16 cellular contexts compared by ENCODE assay signal in the genomic region with DNA sequence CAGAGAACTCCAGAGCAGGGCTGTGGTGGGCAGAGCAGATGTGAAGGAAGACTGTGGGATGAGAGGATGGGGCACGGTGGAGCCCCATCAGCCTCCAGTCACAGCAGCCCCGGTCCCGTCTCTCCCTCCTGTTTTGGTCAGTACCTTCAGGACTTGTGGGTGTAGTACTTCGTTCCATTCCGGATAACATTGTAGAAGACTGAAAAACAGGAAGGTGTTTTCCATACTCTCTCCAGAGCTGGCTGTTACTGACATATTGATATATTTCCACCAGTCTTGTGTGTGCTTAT. TPM values are rescaled to one million over a fixed set of nuclear protein-coding genes. Genes with fewer than 3 reads are reported as not detected.
A peak's percentile ranks its signal among the peaks of the same experiment; 100 is the strongest.
DNase-seq lines count a peak whose midpoint lies in the region; ATAC-seq, FAIRE-seq and TF ChIP-seq lines count a peak whose summit lies in the region.
"Had no signal": no experiment of that assay in that cellular context is flagged by ENCODE, and none has a peak within 500 bp of the region (broad histone marks: within the 10 kb centered on the region; RNA-seq: fewer than 3 reads in every experiment).

No MANE protein-coding gene starts in this region.

- peak overlapping the region; percentile 53 for H3K27ac Mint-ChIP-seq in activated CD4-positive, alpha-beta memory T cell treated with anti-CD3 and anti-CD28 coated beads, Interleukin-2, amount 10 ng/mL, durations not matched to agents 7 days and 5 days
- no peak overlapping the region for H3K27ac Mint-ChIP-seq in activated CD4-positive, alpha-beta memory T cell treated with anti-CD3 and anti-CD28 coated beads for 36 hours
- peak overlapping the region; percentile 84 to 89 for H3K27ac Mint-ChIP-seq in T-cell

- peaks cover 44% of the 10 kb centered on the region for H3F3A ChIP-seq in smooth muscle cell (ENCODE audit: low read depth)

- no peaks in the 10 kb centered on the region for H3K9me3 ChIP-seq in endothelial cell of umbilical vein (replicated peaks; ENCODE audit: control insufficient read depth, insufficient read depth, low read length)
- H3K9me3 ChIP-seq in smooth muscle cell (replicated peaks; ENCODE audit: low read depth), result no peaks in the 10 kb centered on the region
- H3K9me3 ChIP-seq: ovary, testis had no signal

- H3K27me3 ChIP-seq in endothelial cell of umbilical vein (ENCODE audit: control insufficient read depth in 2 of 2, insufficient read depth in 2 of 2, low read length in 2 of 2) (no peaks in the 10 kb centered on the region), smooth muscle cell (ENCODE audit: low read depth) (no peaks in the 10 kb centered on the region)
- H3K27me3 ChIP-seq: ovary, testis had no signal

- 86% methylated on average over 4 of the region's 5 CpGs for WGBS in smooth muscle cell (ENCODE audit: low lambda C conversion rate)

- H3K4me3 Mint-ChIP-seq in activated CD4-positive, alpha-beta memory T cell treated with anti-CD3 and anti-CD28 coated beads, Interleukin-2, amount 10 ng/mL, durations not matched to agents 7 days and 5 days, result no peak overlapping the region
- no peak overlapping the region for H3K4me3 Mint-ChIP-seq in activated CD4-positive, alpha-beta memory T cell treated with anti-CD3 and anti-CD28 coated beads for 36 hours
- H3K4me3 Mint-ChIP-seq in T-cell, result peak overlapping the region in 2 of 3 donors; percentile 0 to 51
- H3K4me3 Mint-ChIP-seq: activated CD4-positive, alpha-beta T cell treated with anti-CD3 and anti-CD28 coated beads for 36 hours had no signal

- H3K27ac ChIP-seq in endothelial cell of umbilical vein (ENCODE audit: insufficient read depth, low read depth, low read length) (no peak overlapping the region), smooth muscle cell (ENCODE audit: low read depth) (peak overlapping the region; percentile 98)
- H3K27ac ChIP-seq: testis had no signal

- ATAC-seq in T-cell (replicated peaks in 1 of 4), result no peak
- no peak for ATAC-seq in HG03139 (IDR thresholded peaks at IDR 0.05; ENCODE audit: unreplicated experiment)
- no peak for ATAC-seq in HG03342 (IDR thresholded peaks at IDR 0.05; ENCODE audit: unreplicated experiment)

- H3K9me1 ChIP-seq in endothelial cell of umbilical vein (replicated peaks; ENCODE audit: control insufficient read depth, extremely low read depth, insufficient read depth, low read length), result no peaks in the 10 kb centered on the region

- H3K4me1 ChIP-seq in endothelial cell of umbilical vein (ENCODE audit: control insufficient read depth, extremely low read depth, insufficient read depth, low read length) (peaks cover 55% of the 10 kb centered on the region), smooth muscle cell (ENCODE audit: low read depth) (peaks cover 23% of the 10 kb centered on the region)

- dilution Hi-C loops in endothelial cell of umbilical vein (cut with MboI; ENCODE audit: extremely low pct_ligation_motif_present, low sequenced_read_pairs), result no loop called here

- peak; percentile 29 for TF ChIP-seq POLR2A in endothelial cell of umbilical vein (IDR thresholded peaks at IDR 0.05; ENCODE audit: low read depth, low read length)

- no peaks in the 10 kb centered on the region for H3K27me3 Mint-ChIP-seq in activated CD4-positive, alpha-beta memory T cell treated with anti-CD3 and anti-CD28 coated beads, Interleukin-2, amount 10 ng/mL, durations not matched to agents 7 days and 5 days
- no peaks in the 10 kb centered on the region for H3K27me3 Mint-ChIP-seq in activated CD4-positive, alpha-beta memory T cell treated with anti-CD3 and anti-CD28 coated beads for 36 hours
- no peaks in the 10 kb centered on the region for H3K27me3 Mint-ChIP-seq in T-cell
- H3K27me3 Mint-ChIP-seq: activated CD4-positive, alpha-beta T cell treated with anti-CD3 and anti-CD28 coated beads for 36 hours had no signal

- H3K36me3 ChIP-seq in endothelial cell of umbilical vein (ENCODE audit: control insufficient read depth in 2 of 2, extremely low read depth in 1 of 2, insufficient read depth in 2 of 2, low read length in 2 of 2) (peaks cover 3 to 4% of the 10 kb centered on the region in 2 experiments), smooth muscle cell (ENCODE audit: low read depth) (no peaks in the 10 kb centered on the region)
- H3K36me3 ChIP-seq: ovary had no signal

- BruUV-seq in endothelial cell of umbilical vein (replicated peaks; lab: Mats Ljungman, UMichigan), result no TSS peak

- H3K4me3 ChIP-seq in endothelial cell of umbilical vein (replicated peaks in 1 of 3; ENCODE audit: insufficient read depth in 1 of 3, low read depth in 1 of 3, low read length in 3 of 3), result no peak overlapping the region
- H3K4me3 ChIP-seq in smooth muscle cell, result no peak overlapping the region
- H3K4me3 ChIP-seq: coronary artery, lung, ovary, testis had no signal

- CTCF ChIA-PET in activated CD4-positive, alpha-beta memory T cell treated with anti-CD3 and anti-CD28 coated beads, Interleukin-2, amount 10 ng/mL, durations not matched to agents 7 days and 5 days (lab: Charles Lee), result no interaction called here
- CTCF ChIA-PET in activated CD4-positive, alpha-beta memory T cell treated with anti-CD3 and anti-CD28 coated beads for 36 hours (lab: Charles Lee), result interaction anchor here (1.2 to 3.9 kb wide), 4 partner anchors 10 to 42 kb away, joined by 4 to 21 read pairs (median 6); a partner anchor contains a TSS
- CTCF ChIA-PET in T-cell (lab: Charles Lee) (interaction anchor here in 1 of 2 donors (0.6 kb wide), 1 partner anchor 15 kb away, joined by 3 read pairs; a partner anchor contains a TSS), endothelial cell of umbilical vein (lab: Charles Lee) (interaction anchor here (2.1 kb wide), 1 partner anchor 41 kb away, joined by 6 read pairs; no protein-coding TSS in a partner anchor)

- intact Hi-C loops in activated CD4-positive, alpha-beta memory T cell treated with anti-CD3 and anti-CD28 coated beads for 36 hours (cut with micrococcal nuclease), result loop anchor here (1.0 to 2.0 kb wide), 2 partner anchors 14 to 29 kb away; no protein-coding TSS in a partner anchor
- intact Hi-C loops in endothelial cell of umbilical vein (cut with micrococcal nuclease), result no loop called here

- peaks cover 65% of the 10 kb centered on the region for H3K4me1 Mint-ChIP-seq in activated CD4-positive, alpha-beta memory T cell treated with anti-CD3 and anti-CD28 coated beads, Interleukin-2, amount 10 ng/mL, durations not matched to agents 7 days and 5 days
- H3K4me1 Mint-ChIP-seq in activated CD4-positive, alpha-beta memory T cell treated with anti-CD3 and anti-CD28 coated beads for 36 hours (ENCODE audit: low read depth), result peaks cover 72% of the 10 kb centered on the region
- peaks cover 72 to 76% (median 75%) of the 10 kb centered on the region in 3 donors for H3K4me1 Mint-ChIP-seq in T-cell

- peak; percentile 55 for FAIRE-seq in endothelial cell of umbilical vein (lab: Jason Lieb, UNC)
- FAIRE-seq in GM19239 (lab: Jason Lieb, UNC), result no peak

- H3K79me2 ChIP-seq in endothelial cell of umbilical vein (ENCODE audit: control insufficient read depth, insufficient read depth, low read length), result peaks cover 91% of the 10 kb centered on the region
- peaks cover 97% of the 10 kb centered on the region for H3K79me2 ChIP-seq in smooth muscle cell (ENCODE audit: low read depth)

- H2AFZ ChIP-seq in endothelial cell of umbilical vein (ENCODE audit: low read depth, low read length), result no peak overlapping the region
- no peak overlapping the region for H2AFZ ChIP-seq in smooth muscle cell (ENCODE audit: low read depth)

- H3K4me2 ChIP-seq in endothelial cell of umbilical vein (ENCODE audit: insufficient read depth, low read length) (no peak overlapping the region), smooth muscle cell (peak overlapping the region; percentile 23)

- no peak for TF ChIP-seq CTCF in endothelial cell of umbilical vein (IDR thresholded peaks at IDR 0.05; ENCODE audit: extremely low read depth in 1 of 2, insufficient read depth in 1 of 2, low read depth in 1 of 2, low read length in 2 of 2)
- no peak for TF ChIP-seq CTCF in smooth muscle cell (IDR thresholded peaks at IDR 0.05; ENCODE audit: borderline replicate concordance, insufficient read depth, poor library complexity, severe bottlenecking)

- no peaks in the 10 kb centered on the region for H3K9me3 Mint-ChIP-seq in activated CD4-positive, alpha-beta memory T cell treated with anti-CD3 and anti-CD28 coated beads, Interleukin-2, amount 10 ng/mL, durations not matched to agents 7 days and 5 days
- H3K9me3 Mint-ChIP-seq in activated CD4-positive, alpha-beta memory T cell treated with anti-CD3 and anti-CD28 coated beads for 36 hours, result no peaks in the 10 kb centered on the region
- no peaks in the 10 kb centered on the region for H3K9me3 Mint-ChIP-seq in T-cell

- POLR2A ChIA-PET in activated CD4-positive, alpha-beta memory T cell treated with anti-CD3 and anti-CD28 coated beads, Interleukin-2, amount 10 ng/mL, durations not matched to agents 7 days and 5 days (lab: Charles Lee), result interaction anchor here (1.0 to 3.1 kb wide), 6 partner anchors 10 to 35 kb away, joined by 3 to 18 read pairs (median 6); a partner anchor contains a TSS
- POLR2A ChIA-PET in activated CD4-positive, alpha-beta memory T cell treated with anti-CD3 and anti-CD28 coated beads for 36 hours (lab: Charles Lee), result interaction anchor here (1.9 kb wide), 1 partner anchor 15 kb away, joined by 13 read pairs; a partner anchor contains a TSS
- POLR2A ChIA-PET in T-cell (lab: Charles Lee) (no interaction called here), endothelial cell of umbilical vein (lab: Charles Lee) (no interaction called here)

- H3K9ac ChIP-seq in endothelial cell of umbilical vein (replicated peaks; ENCODE audit: extremely low read depth, insufficient read depth, low read length), result no peak overlapping the region
- H3K9ac ChIP-seq in smooth muscle cell (ENCODE audit: low read depth), result no peak overlapping the region

- DNase-seq in activated CD4-positive, alpha-beta memory T cell treated with anti-CD3 and anti-CD28 coated beads, Interleukin-2, amount 10 ng/mL, durations not matched to agents 7 days and 5 days, result no peak
- no peak for DNase-seq in activated CD4-positive, alpha-beta memory T cell treated with anti-CD3 and anti-CD28 coated beads for 36 hours
- DNase-seq in T-cell, result no peak
- peak; percentile 23 for DNase-seq in endothelial cell of umbilical vein (ENCODE audit: low read depth, low spot score)
- DNase-seq in smooth muscle cell (lab: John Stamatoyannopoulos, UW; ENCODE audit: unreplicated experiment), result no peak
- no peak for DNase-seq in GM19239 (ENCODE audit: insufficient read length, low spot score)
- DNase-seq: DMS 273 treated with DMSO at 0.1 percent for 48 hours, NCI-H1048, NCI-H2227 treated with DMSO at 0.1 percent for 48 hours, ovary, testis had no signal

- H3K36me3 Mint-ChIP-seq in activated CD4-positive, alpha-beta memory T cell treated with anti-CD3 and anti-CD28 coated beads, Interleukin-2, amount 10 ng/mL, durations not matched to agents 7 days and 5 days (ENCODE audit: low read depth), result peaks cover 57% of the 10 kb centered on the region
- H3K36me3 Mint-ChIP-seq in activated CD4-positive, alpha-beta memory T cell treated with anti-CD3 and anti-CD28 coated beads for 36 hours, result peaks cover 30% of the 10 kb centered on the region
- peaks cover 31% of the 10 kb centered on the region for H3K36me3 Mint-ChIP-seq in T-cell

- H4K20me1 ChIP-seq in endothelial cell of umbilical vein (replicated peaks; ENCODE audit: control insufficient read depth, extremely low read depth, insufficient read depth, low read length) (peaks cover 3% of the 10 kb centered on the region), smooth muscle cell (ENCODE audit: low read depth) (peaks cover 100% of the 10 kb centered on the region)

RNA-seq across cellular contexts. Expression of a gene that starts 15.4 kb away (rescaled TPM):
- 100 to 1,000 TPM; 168 TPM for total RNA-seq in activated CD4-positive, alpha-beta memory T cell treated with anti-CD3 and anti-CD28 coated beads, Interleukin-2, amount 10 ng/mL, durations not matched to agents 7 days and 5 days
- total RNA-seq in activated CD4-positive, alpha-beta memory T cell treated with anti-CD3 and anti-CD28 coated beads for 36 hours, result 10 to 100 TPM; 93.3 to 97.4 TPM
- total RNA-seq in T-cell (100 to 1,000 TPM; 214 to 317 (median 262) TPM), endothelial cell of umbilical vein (126 and 138 TPM in 2 replicates), smooth muscle cell (25.3 and 29.2 TPM in 2 replicates)
- polyA plus RNA-seq in endothelial cell of umbilical vein (68.1 and 85.1 TPM in 2 replicates), smooth muscle cell (70.5 and 78.5 TPM in 2 replicates)
- 39.4 and 44.2 TPM in 2 replicates for polyA plus RNA-seq in endothelial cell of umbilical vein (2011; cell fraction: cytosol; rRNA removed)
- 186 and 198 TPM in 2 replicates for polyA plus RNA-seq in endothelial cell of umbilical vein (2011; cell fraction: nucleus; rRNA removed)
- polyA plus RNA-seq in endothelial cell of umbilical vein (2012), result 54.1 and 54.9 TPM in 2 replicates
- polyA minus RNA-seq in endothelial cell of umbilical vein, result 86.6 and 102 TPM in 2 replicates
- polyA minus RNA-seq in endothelial cell of umbilical vein (2011; cell fraction: cytosol; rRNA and poly(A)+ RNA removed), result 22.4 TPM
- 145 and 223 TPM in 2 replicates for polyA minus RNA-seq in endothelial cell of umbilical vein (2011; cell fraction: nucleus; rRNA and poly(A)+ RNA removed)

RNA-seq across cellular contexts. Expression of a gene that starts 27.2 kb away (rescaled TPM):
- total RNA-seq in activated CD4-positive, alpha-beta memory T cell treated with anti-CD3 and anti-CD28 coated beads, Interleukin-2, amount 10 ng/mL, durations not matched to agents 7 days and 5 days, result 10 to 100 TPM; 31.1 to 32.8 TPM
- 10 to 100 TPM; 23.3 to 25.5 TPM for total RNA-seq in activated CD4-positive, alpha-beta memory T cell treated with anti-CD3 and anti-CD28 coated beads for 36 hours
- total RNA-seq in T-cell, result 10 to 100 TPM; 42.0 to 57.8 (median 47.1) TPM
- 20.1 and 24.2 TPM in 2 replicates for total RNA-seq in endothelial cell of umbilical vein
- 33.6 and 38.1 TPM in 2 replicates for polyA plus RNA-seq in endothelial cell of umbilical vein
- polyA plus RNA-seq in endothelial cell of umbilical vein (2011; cell fraction: cytosol; rRNA removed), result 19.9 and 24.6 TPM in 2 replicates
- polyA plus RNA-seq in endothelial cell of umbilical vein (2011; cell fraction: nucleus; rRNA removed), result 33.5 and 50.8 TPM in 2 replicates
- 14.3 and 15.8 TPM in 2 replicates for polyA plus RNA-seq in endothelial cell of umbilical vein (2012)
- 40.5 and 44.8 TPM in 2 replicates for polyA minus RNA-seq in endothelial cell of umbilical vein
- 4.0 TPM for polyA minus RNA-seq in endothelial cell of umbilical vein (2011; cell fraction: cytosol; rRNA and poly(A)+ RNA removed)
- 21.8 and 24.5 TPM in 2 replicates for polyA minus RNA-seq in endothelial cell of umbilical vein (2011; cell fraction: nucleus; rRNA and poly(A)+ RNA removed)
- 17.1 and 26.1 TPM in 2 replicates for total RNA-seq in smooth muscle cell
- 18.1 and 27.3 TPM in 2 replicates for polyA plus RNA-seq in smooth muscle cell

Comparison
In these comparisons a context has a peak if more than half of its experiments do, and no peak if none do; other contexts are left out.
1. H3K4me3 Mint-ChIP-seq: peak in T-cell (2 of 3); none in activated CD4-positive, alpha-beta memory T cell treated with anti-CD3 and anti-CD28 coated beads, Interleukin-2, amount 10 ng/mL, durations not matched to agents 7 days and 5 days (single experiment) and activated CD4-positive, alpha-beta memory T cell treated with anti-CD3 and anti-CD28 coated beads for 36 hours (single experiment).
2. POLR2A ChIA-PET loops: an anchor here in activated CD4-positive, alpha-beta memory T cell treated with anti-CD3 and anti-CD28 coated beads, Interleukin-2, amount 10 ng/mL, durations not matched to agents 7 days and 5 days (1.0 to 3.1 kb wide) and activated CD4-positive, alpha-beta memory T cell treated with anti-CD3 and anti-CD28 coated beads for 36 hours (1.9 kb wide); none called in T-cell and endothelial cell of umbilical vein.